Comparison of ENCODE assay signal across 13 cellular contexts in the genomic region with DNA sequence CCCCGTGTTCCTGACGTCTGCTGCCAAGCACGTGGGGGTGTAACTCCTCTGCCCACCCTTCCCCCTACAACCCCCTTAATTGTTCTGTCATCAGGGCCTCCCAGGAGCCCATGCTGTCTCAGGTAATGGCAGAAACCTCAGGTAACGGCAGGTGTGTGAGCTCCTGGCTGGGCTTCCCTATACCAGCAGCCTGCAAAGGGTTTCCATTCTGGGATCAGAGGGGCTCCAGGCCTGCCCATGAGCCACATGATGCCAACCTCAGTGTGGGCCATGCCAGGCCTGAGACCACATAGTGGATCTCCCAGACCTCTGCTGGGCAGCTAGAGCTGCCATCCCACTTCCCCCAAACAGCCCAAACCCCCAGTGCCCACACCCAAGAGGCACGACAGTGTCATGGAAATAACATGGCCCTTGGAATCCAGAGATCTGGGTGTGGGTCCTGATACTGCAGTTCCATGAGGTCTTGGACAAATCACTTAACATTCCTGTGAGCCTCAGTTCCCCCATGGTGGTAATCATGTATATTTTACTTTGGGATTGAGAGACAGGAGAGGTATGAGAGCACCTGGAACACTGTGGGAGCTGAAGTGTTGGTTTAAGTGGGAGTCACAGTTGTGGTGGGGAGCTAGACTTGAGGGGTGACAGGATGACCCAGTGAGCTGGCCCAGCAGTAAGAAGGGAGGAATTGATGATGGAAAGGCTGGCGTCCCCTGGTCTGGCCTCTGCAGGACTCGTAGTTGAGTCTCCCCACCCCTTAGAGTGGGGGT. TPM values are rescaled to one million over a fixed set of nuclear protein-coding genes. Genes with fewer than 3 reads are reported as not detected.
DNase-seq lines count a peak whose midpoint lies in the region; ATAC-seq and TF ChIP-seq lines count a peak whose summit lies in the region.
"Had no signal": no experiment of that assay in that cellular context is flagged by ENCODE, and none has a peak within 500 bp of the region (broad histone marks: within the 10 kb centered on the region; RNA-seq: fewer than 3 reads in every experiment).

No MANE protein-coding gene starts in this region.

- peaks cover 17% of the 10 kb centered on the region for H3K27me3 Mint-ChIP-seq in activated T-cell treated with anti-CD3 and anti-CD28 coated beads, Interleukin-2, amount 50 U/mL, for 24 hours
- H3K27me3 Mint-ChIP-seq in activated T-cell treated with anti-CD3 and anti-CD28 coated beads, Interleukin-2, amount 50 U/mL, for 72 hours (ENCODE audit: low read depth), result no peaks in the 10 kb centered on the region

- peak; percentile 20 for DNase-seq in activated T-cell treated with anti-CD3 and anti-CD28 coated beads, Interleukin-2, amount 50 U/mL, for 24 hours
- DNase-seq in activated T-cell treated with anti-CD3 and anti-CD28 coated beads, Interleukin-2, amount 50 U/mL, for 72 hours, result no peak
- DNase-seq in left lobe of liver (ENCODE audit: low spot score) (peak; percentile 42), tibial artery (no peak), NCI-H1092 (lab: John Stamatoyannopoulos, UW) (no peak), dorsolateral prefrontal cortex (no peak)
- DNase-seq: GF-D8, NCI-H1417 treated with DMSO at 0.1 percent for 48 hours had no signal

- H3K27ac Mint-ChIP-seq in activated T-cell treated with anti-CD3 and anti-CD28 coated beads, Interleukin-2, amount 50 U/mL, for 24 hours, result no peak overlapping the region
- no peak overlapping the region for H3K27ac Mint-ChIP-seq in activated T-cell treated with anti-CD3 and anti-CD28 coated beads, Interleukin-2, amount 50 U/mL, for 72 hours
- H3K27ac Mint-ChIP-seq: B cell had no signal

- H3K9ac ChIP-seq in KMS-11, result no peak overlapping the region

- no peaks in the 10 kb centered on the region for H3K36me3 Mint-ChIP-seq in activated T-cell treated with anti-CD3 and anti-CD28 coated beads, Interleukin-2, amount 50 U/mL, for 24 hours (ENCODE audit: low read depth)
- H3K36me3 Mint-ChIP-seq in activated T-cell treated with anti-CD3 and anti-CD28 coated beads, Interleukin-2, amount 50 U/mL, for 72 hours (ENCODE audit: insufficient read depth in 2 of 2), result no peaks in the 10 kb centered on the region
- H3K36me3 Mint-ChIP-seq: CD14-positive monocyte had no signal

- no peaks in the 10 kb centered on the region for H3K9me3 Mint-ChIP-seq in activated T-cell treated with anti-CD3 and anti-CD28 coated beads, Interleukin-2, amount 50 U/mL, for 24 hours
- H3K9me3 Mint-ChIP-seq in activated T-cell treated with anti-CD3 and anti-CD28 coated beads, Interleukin-2, amount 50 U/mL, for 72 hours, result no peaks in the 10 kb centered on the region
- H3K9me3 Mint-ChIP-seq: CD14-positive monocyte had no signal

- no peak for ATAC-seq in activated T-cell treated with anti-CD3 and anti-CD28 coated beads, Interleukin-2, amount 50 U/mL, for 72 hours (replicated peaks in 1 of 2)
- ATAC-seq in left lobe of liver (no peak), HG02623 (IDR thresholded peaks at IDR 0.05; ENCODE audit: unreplicated experiment) (no peak)

- H2AFZ ChIP-seq in KMS-11 (ENCODE audit: low read depth), result peak overlapping the region; percentile 24; the same call in 1 of the 2 replicates

- no peaks in the 10 kb centered on the region for H3K9me3 ChIP-seq in tibial artery
- H3K9me3 ChIP-seq: SJCRH30 had no signal

- no peaks in the 10 kb centered on the region for H4K20me1 ChIP-seq in KMS-11 (ENCODE audit: insufficient read depth)

- H3K4me3 ChIP-seq in KMS-11 (IDR thresholded peaks at IDR 0.05; ENCODE audit: insufficient read depth, low read depth, low read length) (no peak overlapping the region), tibial artery (no peak overlapping the region), dorsolateral prefrontal cortex (no peak overlapping the region)
- H3K4me3 ChIP-seq: SJCRH30 had no signal

- H3K27me3 ChIP-seq in KMS-11 (ENCODE audit: insufficient read depth, low read depth), result no peaks in the 10 kb centered on the region
- H3K27me3 ChIP-seq in tibial artery, result no peaks in the 10 kb centered on the region
- H3K27me3 ChIP-seq in dorsolateral prefrontal cortex, result no peaks in the 10 kb centered on the region
- H3K27me3 ChIP-seq: SJCRH30 had no signal

- no peaks in the 10 kb centered on the region for H3K4me1 Mint-ChIP-seq in activated T-cell treated with anti-CD3 and anti-CD28 coated beads, Interleukin-2, amount 50 U/mL, for 24 hours (ENCODE audit: low read depth)
- H3K4me1 Mint-ChIP-seq in activated T-cell treated with anti-CD3 and anti-CD28 coated beads, Interleukin-2, amount 50 U/mL, for 72 hours (ENCODE audit: low read depth), result no peaks in the 10 kb centered on the region
- H3K4me1 Mint-ChIP-seq: B cell had no signal

- no peak overlapping the region for H3K4me2 ChIP-seq in KMS-11

- no peak overlapping the region for H3K4me3 Mint-ChIP-seq in activated T-cell treated with anti-CD3 and anti-CD28 coated beads, Interleukin-2, amount 50 U/mL, for 24 hours
- no peak overlapping the region for H3K4me3 Mint-ChIP-seq in activated T-cell treated with anti-CD3 and anti-CD28 coated beads, Interleukin-2, amount 50 U/mL, for 72 hours
- H3K4me3 Mint-ChIP-seq: B cell, CD14-positive monocyte had no signal

- H3K79me2 ChIP-seq in KMS-11 (ENCODE audit: insufficient read depth, low read depth), result no peaks in the 10 kb centered on the region

- H3K4me1 ChIP-seq in KMS-11 (ENCODE audit: low read depth, poor library complexity, severe bottlenecking) (no peaks in the 10 kb centered on the region), tibial artery (peaks cover 5 to 42% (median 26%) of the 10 kb centered on the region in 4 donors)

- TF ChIP-seq CTCF in KMS-11 (conservative IDR thresholded peaks at IDR 0.05; ENCODE audit: low read depth, low read length) (no peak), tibial artery (IDR thresholded peaks at IDR 0.05) (no peak), dorsolateral prefrontal cortex (IDR thresholded peaks at IDR 0.05 in 54 of 56, conservative IDR thresholded peaks at IDR 0.05 in 2 of 56; ENCODE audit: low read depth in 1 of 56, partially characterized antibody in 56 of 56) (no peak)

- H3K36me3 ChIP-seq in KMS-11 (ENCODE audit: insufficient read depth) (no peaks in the 10 kb centered on the region), tibial artery (no peaks in the 10 kb centered on the region)
- H3K36me3 ChIP-seq: SJCRH30 had no signal

- H3K27ac ChIP-seq in KMS-11, result no peak overlapping the region
- H3K27ac ChIP-seq in tibial artery, result peak overlapping the region; percentile 80 to 83
- peak overlapping the region in 1 of 59 donors; percentile 13 for H3K27ac ChIP-seq in dorsolateral prefrontal cortex
- H3K27ac ChIP-seq: SJCRH30 had no signal

- intact Hi-C loops in tibial artery (cut with DNase I; ENCODE audit: low total_unique reads) (loop anchor here (10.0 kb wide), 1 partner anchor 169 kb away; no protein-coding TSS in a partner anchor), dorsolateral prefrontal cortex (cut with DNase I) (loop anchor here in 1 of 2 donors (10.0 kb wide), 1 partner anchor 169 kb away; no protein-coding TSS in a partner anchor)

RNA-seq across cellular contexts. Expression of a gene that starts 59.6 kb away (rescaled TPM):
- total RNA-seq in activated T-cell treated with anti-CD3 and anti-CD28 coated beads, Interleukin-2, amount 50 U/mL, for 72 hours, result not detected
- total RNA-seq in left lobe of liver, result 28.0 TPM
- 10 to 100 TPM in 97 of 120 experiments, 1 to 10 TPM in 23; 4.6 to 58.9 (median 14.7) TPM for total RNA-seq in dorsolateral prefrontal cortex
- total RNA-seq: B cell had no signal

Comparison
In these comparisons a context has a peak if more than half of its experiments do, and no peak if none do; other contexts are left out.
1. DNase-seq: peak in activated T-cell treated with anti-CD3 and anti-CD28 coated beads, Interleukin-2, amount 50 U/mL, for 24 hours (single experiment) and left lobe of liver (single experiment); none in activated T-cell treated with anti-CD3 and anti-CD28 coated beads, Interleukin-2, amount 50 U/mL, for 72 hours (0 of 2), tibial artery (0 of 2), NCI-H1092 (single experiment) and dorsolateral prefrontal cortex (0 of 10).
2. RNA of a gene that starts 59.6 kb away (total RNA-seq): 28.0 TPM in left lobe of liver (single experiment) and 4.6 to 58.9 TPM in dorsolateral prefrontal cortex; not detected in activated T-cell treated with anti-CD3 and anti-CD28 coated beads, Interleukin-2, amount 50 U/mL, for 72 hours; every median in the first group is over 4 times any median in the second.